In the genomic region with DNA sequence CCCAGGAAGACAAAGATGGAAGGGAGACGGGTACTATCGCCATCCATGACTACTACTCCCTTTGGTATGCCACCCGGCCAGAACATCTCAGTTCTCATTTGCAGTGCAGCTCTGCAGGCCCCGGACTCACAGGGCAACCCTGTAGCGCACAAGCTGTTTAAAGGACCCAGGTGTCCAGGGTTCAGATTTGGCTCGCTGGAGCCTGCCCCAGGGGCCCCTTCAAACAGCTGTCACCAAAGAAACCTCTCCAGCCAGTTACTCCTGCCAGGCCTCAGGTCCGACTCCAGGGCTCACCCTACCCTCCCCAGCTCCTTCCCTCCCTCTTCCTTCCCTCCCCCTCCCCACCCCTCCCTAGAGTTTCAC, we compare ENCODE assay signal across 8 cellular contexts. TPM values are rescaled to one million over a fixed set of nuclear protein-coding genes. Genes with fewer than 3 reads are reported as not detected.
DNase-seq lines count a peak whose midpoint lies in the region; ATAC-seq and TF ChIP-seq lines count a peak whose summit lies in the region.

No MANE protein-coding gene starts in this region.

- H3K27me3 Mint-ChIP-seq in activated CD4-positive, alpha-beta T cell treated with anti-CD3 and anti-CD28 coated beads, Interleukin-2, amount 10 ng/mL, durations not matched to agents 24 days and 14 days: no peaks in the 10 kb centered on the region
- H3K27me3 Mint-ChIP-seq in activated T-helper 2 cell treated with anti-CD3 and anti-CD28 coated beads, Interferon-gamma antibody, Interleukin-2, Interleukin-4, amounts not matched to agents 10 μg/mL and 5 μg/mL and 100 μg/mL, durations not matched to agents 14 hours and 24 hours and 36 hours (ENCODE audit: low read depth): no peaks in the 10 kb centered on the region

- H3K27ac Mint-ChIP-seq in activated CD4-positive, alpha-beta T cell treated with anti-CD3 and anti-CD28 coated beads, Interleukin-2, amount 10 ng/mL, durations not matched to agents 24 days and 14 days: peak overlapping the region; percentile 61
- H3K27ac Mint-ChIP-seq in activated T-helper 2 cell treated with anti-CD3 and anti-CD28 coated beads, Interferon-gamma antibody, Interleukin-2, Interleukin-4, amounts not matched to agents 10 μg/mL and 5 μg/mL and 100 μg/mL, durations not matched to agents 14 hours and 24 hours and 36 hours: peak overlapping the region; percentile 17

- H3K27me3 ChIP-seq in lung (ENCODE audit: control insufficient read depth, insufficient read depth) (no peaks in the 10 kb centered on the region), thoracic aorta (replicated peaks; ENCODE audit: insufficient read depth) (no peaks in the 10 kb centered on the region)

- peak overlapping the region; percentile 33 for H3K4me3 Mint-ChIP-seq in activated CD4-positive, alpha-beta T cell treated with anti-CD3 and anti-CD28 coated beads, Interleukin-2, amount 10 ng/mL, durations not matched to agents 24 days and 14 days
- H3K4me3 Mint-ChIP-seq in activated T-helper 2 cell treated with anti-CD3 and anti-CD28 coated beads, Interferon-gamma antibody, Interleukin-2, Interleukin-4, amounts not matched to agents 10 μg/mL and 5 μg/mL and 100 μg/mL, durations not matched to agents 14 hours and 24 hours and 36 hours (ENCODE audit: low read depth): peak overlapping the region; percentile 40

- no peak overlapping the region for H3K4me3 ChIP-seq in lung
- peak overlapping the region; percentile 68 for H3K4me3 ChIP-seq in thoracic aorta

- H3K36me3 Mint-ChIP-seq in activated CD4-positive, alpha-beta T cell treated with anti-CD3 and anti-CD28 coated beads, Interleukin-2, amount 10 ng/mL, durations not matched to agents 24 days and 14 days (ENCODE audit: low read depth): no peaks in the 10 kb centered on the region
- no peaks in the 10 kb centered on the region for H3K36me3 Mint-ChIP-seq in activated T-helper 2 cell treated with anti-CD3 and anti-CD28 coated beads, Interferon-gamma antibody, Interleukin-2, Interleukin-4, amounts not matched to agents 10 μg/mL and 5 μg/mL and 100 μg/mL, durations not matched to agents 14 hours and 24 hours and 36 hours (ENCODE audit: low read depth)

- no peaks in the 10 kb centered on the region for H3K36me3 ChIP-seq in lung (ENCODE audit: control insufficient read depth in 2 of 2, insufficient read depth in 2 of 2, low read length in 2 of 2)
- H3K36me3 ChIP-seq in thoracic aorta: no peaks in the 10 kb centered on the region

- H3K4me1 ChIP-seq in lung (ENCODE audit: control insufficient read depth in 2 of 2, insufficient read depth in 2 of 2, low read length in 2 of 2): peaks cover 7 to 17% of the 10 kb centered on the region in 2 donors
- peaks cover 16 to 36% of the 10 kb centered on the region in 2 donors for H3K4me1 ChIP-seq in thoracic aorta (ENCODE audit: control insufficient read depth in 1 of 2, low read depth in 2 of 2)

- H3K9me3 ChIP-seq in lung (ENCODE audit: control insufficient read depth in 2 of 2, insufficient read depth in 1 of 2, low read length in 1 of 2) (no peaks in the 10 kb centered on the region), thoracic aorta (no peaks in the 10 kb centered on the region)

- intact Hi-C loops in activated CD4-positive, alpha-beta T cell treated with anti-CD3 and anti-CD28 coated beads, Interleukin-2, amount 10 ng/mL, durations not matched to agents 24 days and 14 days (cut with micrococcal nuclease): no loop called here
- intact Hi-C loops in activated T-helper 2 cell treated with anti-CD3 and anti-CD28 coated beads, Interferon-gamma antibody, Interleukin-2, Interleukin-4, amounts not matched to agents 10 μg/mL and 5 μg/mL and 100 μg/mL, durations not matched to agents 14 hours and 24 hours and 36 hours (cut with micrococcal nuclease): no loop called here

- 33 to 41% methylated on average over 7 of the region's 7 CpGs for WGBS in lung, 2 donors

- peak overlapping the region; percentile 80 to 86 for H3K27ac ChIP-seq in lung (ENCODE audit: low read depth in 1 of 2, low read length in 1 of 2)
- H3K27ac ChIP-seq in thoracic aorta: peak overlapping the region; percentile 92 to 97

- peaks cover 32% of the 10 kb centered on the region for H3K4me1 Mint-ChIP-seq in activated CD4-positive, alpha-beta T cell treated with anti-CD3 and anti-CD28 coated beads, Interleukin-2, amount 10 ng/mL, durations not matched to agents 24 days and 14 days
- peaks cover 27% of the 10 kb centered on the region for H3K4me1 Mint-ChIP-seq in activated T-helper 2 cell treated with anti-CD3 and anti-CD28 coated beads, Interferon-gamma antibody, Interleukin-2, Interleukin-4, amounts not matched to agents 10 μg/mL and 5 μg/mL and 100 μg/mL, durations not matched to agents 14 hours and 24 hours and 36 hours (ENCODE audit: low read depth)

- TF ChIP-seq CTCF in lung (IDR thresholded peaks at IDR 0.05; ENCODE audit: control extremely low read depth, extremely low read depth) (no peak), thoracic aorta (IDR thresholded peaks at IDR 0.05) (no peak)

- peak; percentile 60 for DNase-seq in activated CD4-positive, alpha-beta T cell treated with anti-CD3 and anti-CD28 coated beads, Interleukin-2, amount 10 ng/mL, durations not matched to agents 24 days and 14 days
- no peak for DNase-seq in activated CD4-positive, alpha-beta T cell treated with anti-CD3 and anti-CD28 coated beads, Interleukin-2, amount 50 U/mL, for 4 hours
- DNase-seq in activated T-helper 2 cell treated with anti-CD3 and anti-CD28 coated beads, Interferon-gamma antibody, Interleukin-2, Interleukin-4, amounts not matched to agents 10 μg/mL and 5 μg/mL and 100 μg/mL, durations not matched to agents 14 hours and 24 hours and 36 hours (ENCODE audit: low spot score): no peak
- no peak for DNase-seq in lung (ENCODE audit: low spot score)
- no peak for DNase-seq in thoracic aorta (ENCODE audit: low spot score)
- DNase-seq in NCI-H446 treated with DMSO at 0.1 percent for 48 hours (lab: John Stamatoyannopoulos, UW): no peak
- DNase-seq in effector CD8-positive, alpha-beta T cell (lab: John Stamatoyannopoulos, UW): no peak
- no peak for DNase-seq in NCI-H1436 (lab: John Stamatoyannopoulos, UW)

- no peak for ATAC-seq in lung (ENCODE audit: insufficient read depth, low FRiP score)
- no peak for ATAC-seq in thoracic aorta (ENCODE audit: insufficient number of reproducible peaks, low FRiP score, low read depth)

- no peaks in the 10 kb centered on the region for H3K9me3 Mint-ChIP-seq in activated CD4-positive, alpha-beta T cell treated with anti-CD3 and anti-CD28 coated beads, Interleukin-2, amount 10 ng/mL, durations not matched to agents 24 days and 14 days
- H3K9me3 Mint-ChIP-seq in activated T-helper 2 cell treated with anti-CD3 and anti-CD28 coated beads, Interferon-gamma antibody, Interleukin-2, Interleukin-4, amounts not matched to agents 10 μg/mL and 5 μg/mL and 100 μg/mL, durations not matched to agents 14 hours and 24 hours and 36 hours: no peaks in the 10 kb centered on the region

RNA-seq across cellular contexts. Expression of a gene that starts 5.5 kb away (rescaled TPM):
- total RNA-seq in activated CD4-positive, alpha-beta T cell treated with anti-CD3 and anti-CD28 coated beads, Interleukin-2, amount 10 ng/mL, durations not matched to agents 24 days and 14 days: 356 and 363 TPM in 2 replicates
- 343 and 351 TPM in 2 replicates for total RNA-seq in activated T-helper 2 cell treated with anti-CD3 and anti-CD28 coated beads, Interferon-gamma antibody, Interleukin-2, Interleukin-4, amounts not matched to agents 10 μg/mL and 5 μg/mL and 100 μg/mL, durations not matched to agents 14 hours and 24 hours and 36 hours
- total RNA-seq in lung (100 to 1,000 TPM; 198 TPM), thoracic aorta (100 to 1,000 TPM; 193 to 205 TPM)
- polyA plus RNA-seq in lung: 100 to 1,000 TPM in 1 of 2 donors, 10 to 100 TPM in 1; 82.0 to 182 TPM

RNA-seq across cellular contexts. Expression of a gene that starts 23.1 kb away (rescaled TPM):
- total RNA-seq in activated CD4-positive, alpha-beta T cell treated with anti-CD3 and anti-CD28 coated beads, Interleukin-2, amount 10 ng/mL, durations not matched to agents 24 days and 14 days: 3.3 and 4.2 TPM in 2 replicates
- total RNA-seq in activated T-helper 2 cell treated with anti-CD3 and anti-CD28 coated beads, Interferon-gamma antibody, Interleukin-2, Interleukin-4, amounts not matched to agents 10 μg/mL and 5 μg/mL and 100 μg/mL, durations not matched to agents 14 hours and 24 hours and 36 hours: 3.6 and 4.1 TPM in 2 replicates
- total RNA-seq in lung: 1 to 10 TPM; 1.9 to 2.8 TPM
- 1 to 10 TPM in 1 of 2 donors, under 1 TPM in 1; 0.51 to 1.2 TPM for polyA plus RNA-seq in lung
- total RNA-seq in thoracic aorta: 1 to 10 TPM; 4.8 to 6.8 TPM

RNA-seq across cellular contexts. Expression of a gene that starts 34.6 kb away (rescaled TPM):
- total RNA-seq in activated CD4-positive, alpha-beta T cell treated with anti-CD3 and anti-CD28 coated beads, Interleukin-2, amount 10 ng/mL, durations not matched to agents 24 days and 14 days: 0.47 and 0.64 TPM in 2 replicates
- total RNA-seq in activated T-helper 2 cell treated with anti-CD3 and anti-CD28 coated beads, Interferon-gamma antibody, Interleukin-2, Interleukin-4, amounts not matched to agents 10 μg/mL and 5 μg/mL and 100 μg/mL, durations not matched to agents 14 hours and 24 hours and 36 hours: 1.2 and 1.5 TPM in 2 replicates
- total RNA-seq in lung (1 to 10 TPM; 1.6 to 6.1 TPM), thoracic aorta (1 to 10 TPM; 5.1 to 9.1 TPM)
- 1 to 10 TPM in 1 of 2 donors, under 1 TPM in 1; 0.93 to 8.7 TPM for polyA plus RNA-seq in lung

RNA-seq across cellular contexts. Expression of a gene that starts 44.5 kb away (rescaled TPM):
- total RNA-seq in activated CD4-positive, alpha-beta T cell treated with anti-CD3 and anti-CD28 coated beads, Interleukin-2, amount 10 ng/mL, durations not matched to agents 24 days and 14 days: 192 and 193 TPM in 2 replicates
- total RNA-seq in activated T-helper 2 cell treated with anti-CD3 and anti-CD28 coated beads, Interferon-gamma antibody, Interleukin-2, Interleukin-4, amounts not matched to agents 10 μg/mL and 5 μg/mL and 100 μg/mL, durations not matched to agents 14 hours and 24 hours and 36 hours: 146 and 157 TPM in 2 replicates
- total RNA-seq in lung: 10 to 100 TPM in 1 of 2 donors, 1 to 10 TPM in 1; 7.9 to 36.0 TPM
- 10 to 100 TPM; 30.7 to 37.6 TPM for polyA plus RNA-seq in lung
- 10 to 100 TPM; 41.2 to 83.0 TPM for total RNA-seq in thoracic aorta

RNA-seq across cellular contexts. Expression of a gene that starts 50.3 kb away (rescaled TPM):
- total RNA-seq in activated CD4-positive, alpha-beta T cell treated with anti-CD3 and anti-CD28 coated beads, Interleukin-2, amount 10 ng/mL, durations not matched to agents 24 days and 14 days: 13.7 and 15.8 TPM in 2 replicates
- total RNA-seq in activated T-helper 2 cell treated with anti-CD3 and anti-CD28 coated beads, Interferon-gamma antibody, Interleukin-2, Interleukin-4, amounts not matched to agents 10 μg/mL and 5 μg/mL and 100 μg/mL, durations not matched to agents 14 hours and 24 hours and 36 hours: 18.5 and 19.1 TPM in 2 replicates
- total RNA-seq in lung: 10 to 100 TPM; 22.4 to 74.3 TPM
- 10 to 100 TPM; 20.3 to 31.7 TPM for polyA plus RNA-seq in lung
- 10 to 100 TPM; 21.8 to 36.9 TPM for total RNA-seq in thoracic aorta
